Comparison of ENCODE assay signal across 12 cellular contexts in genomic region chr12:48037267-48037915, GRCh38. TPM values are rescaled to one million over a fixed set of nuclear protein-coding genes. Genes with fewer than 3 reads are reported as not detected.
DNase-seq lines count a peak whose midpoint lies in the region; ATAC-seq and TF ChIP-seq lines count a peak whose summit lies in the region.
"Had no signal": no experiment of that assay in that cellular context is flagged by ENCODE, and none has a peak within 500 bp of the region (broad histone marks: within the 10 kb centered on the region; RNA-seq: fewer than 3 reads in every experiment).

No MANE protein-coding gene starts in this region.

- H3K27ac Mint-ChIP-seq in T-helper 1 cell treated with Interleukin-12 subunit alpha and Interleukin-12 subunit beta and Interleukin-4 antibody, amounts not matched to agents 30 μg/mL and 1 μg/mL, for 36 hours: peak overlapping the region; percentile 38
- no peak overlapping the region for H3K27ac Mint-ChIP-seq in activated naive CD8-positive, alpha-beta T cell treated with anti-CD3 and anti-CD28 coated beads for 36 hours
- H3K27ac Mint-ChIP-seq: activated naive CD8-positive, alpha-beta T cell had no signal

- H3K9me3 Mint-ChIP-seq in T-helper 1 cell treated with Interleukin-12 subunit alpha and Interleukin-12 subunit beta and Interleukin-4 antibody, amounts not matched to agents 30 μg/mL and 1 μg/mL, for 36 hours: no peaks in the 10 kb centered on the region
- H3K9me3 Mint-ChIP-seq in activated naive CD8-positive, alpha-beta T cell treated with anti-CD3 and anti-CD28 coated beads for 36 hours: no peaks in the 10 kb centered on the region

- no peak for DNase-seq in T-helper 1 cell
- no peak for DNase-seq in right lobe of liver
- DNase-seq in upper lobe of right lung: no peak
- DNase-seq in NCI-H526 (lab: John Stamatoyannopoulos, UW): no peak
- no peak for DNase-seq in activated naive CD8-positive, alpha-beta T cell treated with anti-CD3 and anti-CD28 coated beads for 36 hours
- DNase-seq in stimulated activated CD4-positive, alpha-beta T cell treated with anti-CD3 and anti-CD28 coated beads, Interleukin-4, amount 100 ng/mL, for 1 hour: no peak
- DNase-seq: DND-41 had no signal

- 5 to 8% methylated on average over 8 of the region's 9 CpGs for WGBS in ectodermal cell, 2 experiments
- 43% methylated on average over 8 of the region's 9 CpGs for WGBS in right lobe of liver (ENCODE audit: insufficient coverage, low coverage, low lambda C conversion rate, missing lambda C conversion rate)

- H3K36me3 Mint-ChIP-seq in T-helper 1 cell treated with Interleukin-12 subunit alpha and Interleukin-12 subunit beta and Interleukin-4 antibody, amounts not matched to agents 30 μg/mL and 1 μg/mL, for 36 hours (ENCODE audit: low read depth): no peaks in the 10 kb centered on the region
- no peaks in the 10 kb centered on the region for H3K36me3 Mint-ChIP-seq in activated naive CD8-positive, alpha-beta T cell treated with anti-CD3 and anti-CD28 coated beads for 36 hours
- H3K36me3 Mint-ChIP-seq: activated naive CD8-positive, alpha-beta T cell had no signal

- ATAC-seq in right lobe of liver (peak in 3 of 4 donors; percentile 28 to 36 (median 34)), upper lobe of right lung (peak; percentile 41)

- H3K9me3 ChIP-seq in ectodermal cell (ENCODE audit: control insufficient read depth, low read length): no peaks in the 10 kb centered on the region
- no peaks in the 10 kb centered on the region for H3K9me3 ChIP-seq in right lobe of liver
- H3K9me3 ChIP-seq in upper lobe of right lung: no peaks in the 10 kb centered on the region

- no peak overlapping the region for H3K4me3 Mint-ChIP-seq in T-helper 1 cell treated with Interleukin-12 subunit alpha and Interleukin-12 subunit beta and Interleukin-4 antibody, amounts not matched to agents 30 μg/mL and 1 μg/mL, for 36 hours
- H3K4me3 Mint-ChIP-seq in activated naive CD8-positive, alpha-beta T cell treated with anti-CD3 and anti-CD28 coated beads for 36 hours: no peak overlapping the region
- H3K4me3 Mint-ChIP-seq: activated naive CD8-positive, alpha-beta T cell had no signal

- H3K4me3 ChIP-seq in ectodermal cell (ENCODE audit: insufficient read depth, low read depth, low read length): no peak overlapping the region
- no peak overlapping the region for H3K4me3 ChIP-seq in right lobe of liver
- H3K4me3 ChIP-seq in upper lobe of right lung: no peak overlapping the region

- no peaks in the 10 kb centered on the region for H3K36me3 ChIP-seq in ectodermal cell (ENCODE audit: control insufficient read depth, insufficient read depth, low read length)
- H3K36me3 ChIP-seq in right lobe of liver: no peaks in the 10 kb centered on the region
- H3K36me3 ChIP-seq in upper lobe of right lung: no peaks in the 10 kb centered on the region

- H3K27me3 ChIP-seq in ectodermal cell (ENCODE audit: control insufficient read depth, insufficient read depth, low read length, poor library complexity, severe bottlenecking): peaks cover 4% of the 10 kb centered on the region
- no peaks in the 10 kb centered on the region for H3K27me3 ChIP-seq in right lobe of liver
- H3K27me3 ChIP-seq in upper lobe of right lung: no peaks in the 10 kb centered on the region

- peaks cover 25% of the 10 kb centered on the region for H3K4me1 ChIP-seq in ectodermal cell (ENCODE audit: control insufficient read depth, insufficient read depth, low read length)
- no peaks in the 10 kb centered on the region for H3K4me1 ChIP-seq in right lobe of liver
- peaks cover 7% of the 10 kb centered on the region for H3K4me1 ChIP-seq in upper lobe of right lung

- H3K27ac ChIP-seq in ectodermal cell (ENCODE audit: insufficient read depth, low read depth, low read length, poor library complexity, severe bottlenecking): peak overlapping the region; percentile 98
- no peak overlapping the region for H3K27ac ChIP-seq in right lobe of liver
- H3K27ac ChIP-seq in upper lobe of right lung: no peak overlapping the region

- H3K4me1 Mint-ChIP-seq in T-helper 1 cell treated with Interleukin-12 subunit alpha and Interleukin-12 subunit beta and Interleukin-4 antibody, amounts not matched to agents 30 μg/mL and 1 μg/mL, for 36 hours (ENCODE audit: low read depth): peaks cover 5% of the 10 kb centered on the region
- peaks cover 3% of the 10 kb centered on the region for H3K4me1 Mint-ChIP-seq in activated naive CD8-positive, alpha-beta T cell treated with anti-CD3 and anti-CD28 coated beads for 36 hours

- intact Hi-C loops in right lobe of liver (cut with DNase I) (no loop called here), upper lobe of right lung (cut with DNase I) (no loop called here)

- TF ChIP-seq CTCF in right lobe of liver (IDR thresholded peaks at IDR 0.05) (no peak), upper lobe of right lung (IDR thresholded peaks at IDR 0.05) (no peak)

- TF ChIP-seq POLR2A in right lobe of liver (IDR thresholded peaks at IDR 0.05): no peak

- no peaks in the 10 kb centered on the region for H3K27me3 Mint-ChIP-seq in T-helper 1 cell treated with Interleukin-12 subunit alpha and Interleukin-12 subunit beta and Interleukin-4 antibody, amounts not matched to agents 30 μg/mL and 1 μg/mL, for 36 hours (ENCODE audit: low read depth)
- H3K27me3 Mint-ChIP-seq in activated naive CD8-positive, alpha-beta T cell treated with anti-CD3 and anti-CD28 coated beads for 36 hours: no peaks in the 10 kb centered on the region
- H3K27me3 Mint-ChIP-seq: activated naive CD8-positive, alpha-beta T cell had no signal

RNA-seq across cellular contexts. Expression of gene COL2A1, which starts 33.1 kb away (rescaled TPM):
- 261 TPM for polyA plus RNA-seq in ectodermal cell (2013, experiment 1 of 4)
- 239 TPM for polyA plus RNA-seq in ectodermal cell (2013, experiment 2 of 4)
- polyA plus RNA-seq in ectodermal cell (2013, experiment 3 of 4): 164 TPM
- 184 TPM for polyA plus RNA-seq in ectodermal cell (2013, experiment 4 of 4)
- not detected for total RNA-seq in right lobe of liver
- total RNA-seq in upper lobe of right lung: not detected
- total RNA-seq in activated naive CD8-positive, alpha-beta T cell treated with anti-CD3 and anti-CD28 coated beads for 36 hours: under 1 TPM in 1 of 2 experiments, not detected in 1; 0.04 TPM
- total RNA-seq: RPMI7951 had no signal
- polyA plus RNA-seq: urinary bladder had no signal
